Comparison of ENCODE assay signal across 1 cellular context in the genomic region with DNA sequence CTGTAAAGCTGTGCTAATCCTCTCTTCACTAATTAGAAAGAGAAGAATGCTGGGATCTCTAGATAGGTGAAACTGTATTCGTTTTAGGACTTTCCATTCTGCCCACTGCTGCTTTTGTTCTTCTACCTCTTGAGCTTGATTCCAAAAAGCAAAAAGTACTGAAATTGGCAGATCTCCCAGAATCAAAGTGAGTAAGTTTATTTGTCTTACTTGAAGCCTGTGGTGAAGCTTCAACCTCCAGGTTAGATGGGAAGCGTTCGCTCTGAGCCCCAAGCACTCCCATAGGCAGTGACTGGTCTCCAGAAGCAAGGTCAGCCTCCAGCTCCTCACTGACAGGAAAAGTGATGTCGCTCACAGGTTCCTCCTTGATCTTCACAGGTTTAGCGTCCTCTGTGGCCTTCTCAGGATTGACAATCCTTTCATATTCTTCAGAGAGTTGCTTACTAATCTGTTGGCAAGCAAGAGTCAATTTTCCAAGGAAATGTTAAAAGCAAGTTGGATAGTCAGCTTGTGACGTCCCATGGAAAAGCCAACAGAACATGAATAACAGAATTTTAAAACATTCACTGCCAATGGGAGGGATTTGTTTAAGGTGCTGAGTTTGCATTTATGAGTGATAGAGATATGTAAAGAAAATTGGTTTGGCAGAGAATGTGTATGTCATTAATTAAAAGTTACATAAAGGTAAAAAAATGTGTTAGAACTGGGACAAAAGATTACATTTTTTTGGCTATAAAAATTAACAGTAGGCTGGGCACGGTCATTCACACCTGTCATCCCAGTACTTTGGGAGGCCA.
TF ChIP-seq lines count a peak whose summit lies in the region.

No MANE protein-coding gene starts in this region.

TF ChIP-seq in K562, 482 proteins besides CTCF, POLR2A, EP300 and RAD21:
- no peak for TF ChIP-seq KDM5B (IDR thresholded peaks at IDR 0.05; ENCODE audit: insufficient replicate concordance, low read depth, low read length)
- no peak for TF ChIP-seq HDAC2 (IDR thresholded peaks at IDR 0.05)
- TF ChIP-seq MAFK (IDR thresholded peaks at IDR 0.05; ENCODE audit: low read length), result peak; percentile 61; the same call in 1 of the 2 replicates
- TF ChIP-seq JUNB (CRISPR knock-in tag; conservative IDR thresholded peaks at IDR 0.05), result no peak
- no peak for TF ChIP-seq KHSRP (IDR thresholded peaks at IDR 0.05)
- TF ChIP-seq ZNF431 (CRISPR knock-in tag; IDR thresholded peaks at IDR 0.05), result no peak
- peak; percentile 61 for TF ChIP-seq MAFF (IDR thresholded peaks at IDR 0.05; ENCODE audit: low read length)
- TF ChIP-seq U2AF2 (optimal IDR thresholded peaks at IDR 0.05; ENCODE audit: low read depth, low read length), result no peak
- peak; percentile 72 for TF ChIP-seq MAFG (tag; conservative IDR thresholded peaks at IDR 0.05)
- TF ChIP-seq TEAD2 (tag; IDR thresholded peaks at IDR 0.05), result no peak
- TF ChIP-seq C11orf30 (IDR thresholded peaks at IDR 0.05; ENCODE audit: low read depth), result peak; percentile 75
- peak; percentile 89 for TF ChIP-seq ZNF316 (IDR thresholded peaks at IDR 0.05)
- TF ChIP-seq, protein P1, sequence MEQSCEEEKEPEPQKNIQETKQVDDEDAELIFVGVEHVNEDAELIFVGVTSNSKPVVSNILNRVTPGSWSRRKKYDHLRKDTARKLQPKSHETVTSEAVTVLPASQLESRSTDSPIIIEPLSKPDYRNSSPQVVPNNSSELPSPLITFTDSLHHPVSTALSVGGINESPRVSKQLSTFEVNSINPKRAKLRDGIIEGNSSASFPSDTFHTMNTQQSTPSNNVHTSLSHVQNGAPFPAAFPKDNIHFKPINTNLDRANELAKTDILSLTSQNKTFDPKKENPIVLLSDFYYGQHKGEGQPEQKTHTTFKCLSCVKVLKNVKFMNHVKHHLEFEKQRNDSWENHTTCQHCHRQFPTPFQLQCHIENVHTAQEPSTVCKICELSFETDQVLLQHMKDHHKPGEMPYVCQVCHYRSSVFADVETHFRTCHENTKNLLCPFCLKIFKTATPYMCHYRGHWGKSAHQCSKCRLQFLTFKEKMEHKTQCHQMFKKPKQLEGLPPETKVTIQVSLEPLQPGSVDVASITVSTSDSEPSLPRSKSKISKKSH (CRISPR knock-in tag; IDR thresholded peaks at IDR 0.05), result no peak
